ENCODE assay signal across 9 cellular contexts in the genomic region with DNA sequence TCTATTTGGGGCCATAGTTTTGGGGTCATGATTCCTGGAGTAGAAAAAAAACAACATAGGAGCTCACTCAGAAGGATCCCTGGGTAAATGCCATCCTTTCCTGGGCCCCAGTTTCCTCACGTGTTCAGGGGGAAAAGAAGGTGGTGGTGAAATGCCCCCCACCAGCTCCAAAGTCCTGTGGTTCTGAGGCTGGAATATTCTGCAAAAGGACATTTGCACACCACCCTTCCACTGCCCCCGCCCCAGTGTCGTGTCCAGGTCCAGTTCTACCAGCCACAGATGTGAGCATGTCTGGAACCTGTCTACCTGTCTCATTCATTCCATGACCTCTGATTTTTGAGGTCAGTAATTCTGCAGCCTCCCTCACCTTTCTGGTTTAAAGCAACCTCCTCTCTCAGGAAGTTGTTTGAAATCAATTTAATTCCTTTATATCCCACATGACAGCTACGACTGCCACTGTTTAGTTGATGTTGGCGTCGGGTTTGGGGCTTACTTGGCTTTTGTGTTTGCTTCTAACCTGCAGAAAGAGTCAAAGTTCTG.
DNase-seq lines count a peak whose midpoint lies in the region; ATAC-seq, FAIRE-seq and TF ChIP-seq lines count a peak whose summit lies in the region.
"Had no signal": no experiment of that assay in that cellular context is flagged by ENCODE, and none has a peak within 500 bp of the region (broad histone marks: within the 10 kb centered on the region; RNA-seq: fewer than 3 reads in every experiment).

No MANE protein-coding gene starts in this region.

- no peaks in the 10 kb centered on the region for H3K27me3 Mint-ChIP-seq in T-helper 1 cell treated with Interleukin-12 subunit alpha and Interleukin-12 subunit beta and Interleukin-4 antibody, amounts not matched to agents 30 μg/mL and 1 μg/mL, for 36 hours (ENCODE audit: low read depth)
- no peaks in the 10 kb centered on the region for H3K27me3 Mint-ChIP-seq in stimulated activated naive CD8-positive, alpha-beta T cell treated with anti-CD3 and anti-CD28 coated beads, Interleukin-15, amount 100 ng/mL, for 72 hours

- TF ChIP-seq EP300 in HepG2 (IDR thresholded peaks at IDR 0.05; ENCODE audit: low read depth in 2 of 2, low read length in 2 of 2) (no peak), HepG2 (CRISPR knock-in tag; IDR thresholded peaks at IDR 0.05; ENCODE audit: borderline replicate concordance) (no peak)

- peaks cover 87% of the 10 kb centered on the region for H3K4me1 Mint-ChIP-seq in T-helper 1 cell treated with Interleukin-12 subunit alpha and Interleukin-12 subunit beta and Interleukin-4 antibody, amounts not matched to agents 30 μg/mL and 1 μg/mL, for 36 hours (ENCODE audit: low read depth)
- H3K4me1 Mint-ChIP-seq in stimulated activated naive CD8-positive, alpha-beta T cell treated with anti-CD3 and anti-CD28 coated beads, Interleukin-15, amount 100 ng/mL, for 72 hours = peaks cover 74% of the 10 kb centered on the region

- POLR2A ChIA-PET in HepG2 (lab: Yijun Ruan, JAX) = interaction anchor here (0.9 to 3.8 kb wide), 11 partner anchors 12 to 97 kb away, joined by 3 to 37 read pairs (median 9); a partner anchor contains a TSS

- peak overlapping the region; percentile 93 for H3K27ac Mint-ChIP-seq in T-helper 1 cell treated with Interleukin-12 subunit alpha and Interleukin-12 subunit beta and Interleukin-4 antibody, amounts not matched to agents 30 μg/mL and 1 μg/mL, for 36 hours
- H3K27ac Mint-ChIP-seq in activated naive CD4-positive, alpha-beta T cell treated with anti-CD3 and anti-CD28 coated beads, Interleukin-2, amount 50 U/mL, for 72 hours = peak overlapping the region; percentile 77 to 87
- H3K27ac Mint-ChIP-seq in stimulated activated naive CD8-positive, alpha-beta T cell treated with anti-CD3 and anti-CD28 coated beads, Interleukin-15, amount 100 ng/mL, for 72 hours = peak overlapping the region; percentile 23 to 82

- H3K27ac ChIP-seq in HepG2 (ENCODE audit: extremely low read length, insufficient read depth, low read length) = peak overlapping the region; percentile 76

- H3K36me3 Mint-ChIP-seq in T-helper 1 cell treated with Interleukin-12 subunit alpha and Interleukin-12 subunit beta and Interleukin-4 antibody, amounts not matched to agents 30 μg/mL and 1 μg/mL, for 36 hours (ENCODE audit: low read depth) = peaks cover 21% of the 10 kb centered on the region
- peaks cover 0 to 19% of the 10 kb centered on the region in 2 donors for H3K36me3 Mint-ChIP-seq in activated naive CD4-positive, alpha-beta T cell treated with anti-CD3 and anti-CD28 coated beads, Interleukin-2, amount 50 U/mL, for 72 hours

- H3K4me3 Mint-ChIP-seq in T-helper 1 cell treated with Interleukin-12 subunit alpha and Interleukin-12 subunit beta and Interleukin-4 antibody, amounts not matched to agents 30 μg/mL and 1 μg/mL, for 36 hours = peak overlapping the region; percentile 16
- peak overlapping the region; percentile 40 to 51 for H3K4me3 Mint-ChIP-seq in stimulated activated naive CD8-positive, alpha-beta T cell treated with anti-CD3 and anti-CD28 coated beads, Interleukin-15, amount 100 ng/mL, for 72 hours

- peaks cover 55% of the 10 kb centered on the region for H4K20me1 ChIP-seq in HepG2 (ENCODE audit: insufficient read depth, low read length)

- H3K4me1 ChIP-seq in HepG2 (ENCODE audit: insufficient read depth, low read length) = peaks cover 83% of the 10 kb centered on the region

- H3K9me3 Mint-ChIP-seq in T-helper 1 cell treated with Interleukin-12 subunit alpha and Interleukin-12 subunit beta and Interleukin-4 antibody, amounts not matched to agents 30 μg/mL and 1 μg/mL, for 36 hours = no peaks in the 10 kb centered on the region
- no peaks in the 10 kb centered on the region for H3K9me3 Mint-ChIP-seq in activated naive CD4-positive, alpha-beta T cell treated with anti-CD3 and anti-CD28 coated beads, Interleukin-2, amount 50 U/mL, for 72 hours
- H3K9me3 Mint-ChIP-seq in stimulated activated naive CD8-positive, alpha-beta T cell treated with anti-CD3 and anti-CD28 coated beads, Interleukin-15, amount 100 ng/mL, for 72 hours = no peaks in the 10 kb centered on the region

- H3K4me3 ChIP-seq in HepG2 (replicated peaks in 1 of 3; ENCODE audit: insufficient read depth in 1 of 3, low read depth in 2 of 3, low read length in 3 of 3) = peak overlapping the region in 1 of 3 experiments; percentile 44; a peak in 2 of 6 replicates

- H2AFZ ChIP-seq in HepG2 (ENCODE audit: low read length) = no peak overlapping the region

- no TSS peak for BruUV-seq in HepG2 (replicated peaks; lab: Mats Ljungman, UMichigan)

- TF ChIP-seq CTCF in HepG2 (CRISPR knock-in tag; IDR thresholded peaks at IDR 0.05) = no peak
- TF ChIP-seq CTCF in GM13976 (IDR thresholded peaks at IDR 0.05; ENCODE audit: borderline replicate concordance, control extremely low read depth, extremely low read depth, insufficient read depth, missing control alignments) = no peak

- no peak for TF ChIP-seq RAD21 in HepG2 (CRISPR knock-in tag; IDR thresholded peaks at IDR 0.05)

- in situ Hi-C loops in HepG2 (cut with HindIII; ENCODE audit: extremely low pct_ligation_motif_present, low pct_unique_long_range_greater_than_20kb) = no loop called here
- in situ Hi-C loops in GM13976 (cut with MboI; ENCODE audit: low sequenced_read_pairs, unreplicated experiment) = no loop called here

- intact Hi-C loops in HepG2 (cut with micrococcal nuclease; ENCODE audit: unreplicated experiment) = loop anchor here (2.0 to 5.0 kb wide), 2 partner anchors 43 to 85 kb away; no protein-coding TSS in a partner anchor

- no peaks in the 10 kb centered on the region for H3K9me3 ChIP-seq in HepG2 (ENCODE audit: low read length)

- peak overlapping the region; percentile 88 for H3K4me2 ChIP-seq in HepG2 (ENCODE audit: low read depth, low read length)

- peak overlapping the region; percentile 47 for H3K9ac ChIP-seq in HepG2 (ENCODE audit: insufficient read depth, low read depth, low read length)

- peaks cover 0 to under 1% of the 10 kb centered on the region in 2 experiments; a peak in 2 of 5 replicates for H3K36me3 ChIP-seq in HepG2 (replicated peaks in 1 of 2; ENCODE audit: control insufficient read depth in 1 of 2, insufficient read depth in 2 of 2, low read length in 2 of 2)

- peak; percentile 39 for FAIRE-seq in HepG2 (lab: Jason Lieb, UNC)

- CTCF ChIA-PET in HepG2 (lab: Yijun Ruan, JAX; ENCODE audit: low intra/inter-chr PET ratio, low total read pairs) = no interaction called here

- no peak for TF ChIP-seq POLR2A in HepG2 (IDR thresholded peaks at IDR 0.05; ENCODE audit: insufficient read depth in 1 of 2, low read depth in 2 of 2, low read length in 2 of 2)

- H3K79me2 ChIP-seq in HepG2 (ENCODE audit: insufficient read depth, low read length) = peaks cover 63% of the 10 kb centered on the region

- WGBS in HepG2 (ENCODE audit: low lambda C conversion rate) = 40% methylated on average over 5 of the region's 6 CpGs

- no peak for ATAC-seq in activated naive CD4-positive, alpha-beta T cell treated with anti-CD3 and anti-CD28 coated beads, Interleukin-2, amount 50 U/mL, for 72 hours
- ATAC-seq in HepG2 = no peak
- no peak for ATAC-seq in stimulated activated naive CD8-positive, alpha-beta T cell treated with anti-CD3 and anti-CD28 coated beads, Interleukin-15, amount 100 ng/mL, for 72 hours
- ATAC-seq in GM18909 (IDR thresholded peaks at IDR 0.05; ENCODE audit: poor library complexity, unreplicated experiment) = no peak

- DNase-seq in T-helper 1 cell (no peak), HepG2 (ENCODE audit: low spot score) (no peak), DMS 273 treated with DMSO at 0.1 percent for 48 hours (lab: John Stamatoyannopoulos, UW) (no peak), GM13976 (ENCODE audit: low spot score) (no peak)
- no peak for DNase-seq in activated naive CD4-positive, alpha-beta T cell treated with anti-CD3 and anti-CD28 coated beads, Interleukin-2, amount 50 U/mL, for 72 hours (ENCODE audit: low spot score in 2 of 2)
- DNase-seq in stimulated activated naive CD8-positive, alpha-beta T cell treated with anti-CD3 and anti-CD28 coated beads, Interleukin-15, amount 100 ng/mL, for 72 hours = no peak
- DNase-seq: hippocampal formation had no signal

- H3K27me3 ChIP-seq in HepG2 (ENCODE audit: control insufficient read depth in 1 of 2, insufficient read depth in 2 of 2, low read length in 2 of 2) = no peaks in the 10 kb centered on the region

TF ChIP-seq in HepG2, 621 proteins besides CTCF, POLR2A, EP300 and RAD21 (continues in another document):
- TF ChIP-seq ZNF878 (CRISPR knock-in tag; IDR thresholded peaks at IDR 0.05) = no peak
- peak; percentile 1; the same call in 1 of the 2 replicates for TF ChIP-seq BHLHE40 (IDR thresholded peaks at IDR 0.05; ENCODE audit: low read length)
- 0 out of 2 replicates have a peak, but pooled peaks have one; percentile 11 for TF ChIP-seq ZNF317 (CRISPR knock-in tag; IDR thresholded peaks at IDR 0.05)
- TF ChIP-seq, protein P1, sequence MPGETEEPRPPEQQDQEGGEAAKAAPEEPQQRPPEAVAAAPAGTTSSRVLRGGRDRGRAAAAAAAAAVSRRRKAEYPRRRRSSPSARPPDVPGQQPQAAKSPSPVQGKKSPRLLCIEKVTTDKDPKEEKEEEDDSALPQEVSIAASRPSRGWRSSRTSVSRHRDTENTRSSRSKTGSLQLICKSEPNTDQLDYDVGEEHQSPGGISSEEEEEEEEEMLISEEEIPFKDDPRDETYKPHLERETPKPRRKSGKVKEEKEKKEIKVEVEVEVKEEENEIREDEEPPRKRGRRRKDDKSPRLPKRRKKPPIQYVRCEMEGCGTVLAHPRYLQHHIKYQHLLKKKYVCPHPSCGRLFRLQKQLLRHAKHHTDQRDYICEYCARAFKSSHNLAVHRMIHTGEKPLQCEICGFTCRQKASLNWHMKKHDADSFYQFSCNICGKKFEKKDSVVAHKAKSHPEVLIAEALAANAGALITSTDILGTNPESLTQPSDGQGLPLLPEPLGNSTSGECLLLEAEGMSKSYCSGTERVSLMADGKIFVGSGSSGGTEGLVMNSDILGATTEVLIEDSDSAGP (CRISPR knock-in tag; IDR thresholded peaks at IDR 0.05; ENCODE audit: borderline replicate concordance) = peak; percentile 38; the same call in 1 of the 2 replicates
- TF ChIP-seq, protein P2, sequence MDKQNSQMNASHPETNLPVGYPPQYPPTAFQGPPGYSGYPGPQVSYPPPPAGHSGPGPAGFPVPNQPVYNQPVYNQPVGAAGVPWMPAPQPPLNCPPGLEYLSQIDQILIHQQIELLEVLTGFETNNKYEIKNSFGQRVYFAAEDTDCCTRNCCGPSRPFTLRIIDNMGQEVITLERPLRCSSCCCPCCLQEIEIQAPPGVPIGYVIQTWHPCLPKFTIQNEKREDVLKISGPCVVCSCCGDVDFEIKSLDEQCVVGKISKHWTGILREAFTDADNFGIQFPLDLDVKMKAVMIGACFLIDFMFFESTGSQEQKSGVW (CRISPR knock-in tag; IDR thresholded peaks at IDR 0.05; ENCODE audit: borderline replicate concordance) = no peak
- TF ChIP-seq ZNF121 (CRISPR knock-in tag; IDR thresholded peaks at IDR 0.05) = 0 out of 2 replicates have a peak, but pooled peaks have one; percentile 0
- no peak for TF ChIP-seq LCORL (IDR thresholded peaks at IDR 0.05)
- no peak for TF ChIP-seq LCORL (CRISPR knock-in tag; IDR thresholded peaks at IDR 0.05)
- 0 out of 2 replicates have a peak, but pooled peaks have one; percentile 46 for TF ChIP-seq ZNF382 (CRISPR knock-in tag; IDR thresholded peaks at IDR 0.05; ENCODE audit: borderline replicate concordance)
- TF ChIP-seq ZBTB42 (CRISPR knock-in tag; IDR thresholded peaks at IDR 0.05) = no peak
